8 cellular contexts compared by ENCODE assay signal in genomic region chrX:64698317-64698716, GRCh38.
"Had no signal": no experiment of that assay in that cellular context is flagged by ENCODE, and none has a peak within 500 bp of the region (broad histone marks: within the 10 kb centered on the region; RNA-seq: fewer than 3 reads in every experiment).

No MANE protein-coding gene starts in this region.

- H3K4me3 ChIP-seq: GM23248, GM23338, HAP-1 had no signal

- H3K27ac ChIP-seq: GM23248 had no signal

- DNase-seq: GM23248, GOT3, H7, H9, HCEC 1CT, HFFc6 had no signal

- H3K4me1 ChIP-seq: HAP-1 had no signal

- H3K36me3 ChIP-seq: HAP-1 had no signal

- H3K9me3 ChIP-seq: HAP-1 had no signal
